Comparison of ENCODE assay signal across 1 cellular context in genomic region chr19:53503126-53503525, GRCh38.
TF ChIP-seq lines count a peak whose summit lies in the region.

No MANE protein-coding gene starts in this region.

TF ChIP-seq in A549, 52 proteins besides CTCF, POLR2A, EP300 and RAD21 (continued from another document):
- TF ChIP-seq ATOH8 (CRISPR knock-in tag; IDR thresholded peaks at IDR 0.05; ENCODE audit: low read depth): no peak
- no peak for TF ChIP-seq ZNF302 (CRISPR knock-in tag; IDR thresholded peaks at IDR 0.05)
- TF ChIP-seq CBX2 (IDR thresholded peaks at IDR 0.05; ENCODE audit: borderline replicate concordance, low read depth): no peak
- TF ChIP-seq PHF8 (IDR thresholded peaks at IDR 0.05; ENCODE audit: borderline replicate concordance, low read depth): no peak
